In genomic region chr2:23836505-23836904, GRCh38 we compare ENCODE assay signal across 39 cellular contexts.
"Had no signal": no experiment of that assay in that cellular context is flagged by ENCODE, and none has a peak within 500 bp of the region (broad histone marks: within the 10 kb centered on the region; RNA-seq: fewer than 3 reads in every experiment).

No MANE protein-coding gene starts in this region.

- ATAC-seq: activated CD4-positive, alpha-beta T cell treated with anti-CD3 and anti-CD28 coated beads for 36 hours; activated CD4-positive, CD25-positive, alpha-beta regulatory T cell treated with anti-CD3 and anti-CD28 coated beads, Interleukin-2, amount 50 U/mL, for 24 hours; activated CD8-positive, alpha-beta memory T cell treated with anti-CD3 and anti-CD28 coated beads, Interleukin-2, amount 10 ng/mL, durations not matched to agents 7 days and 5 days; activated CD8-positive, alpha-beta T cell treated with anti-CD3 and anti-CD28 coated beads, Interleukin-2, amount 10 ng/mL, durations not matched to agents 7 days and 5 days; activated naive CD8-positive, alpha-beta T cell treated with anti-CD3 and anti-CD28 coated beads, Interleukin-2, amount 50 U/mL, for 24 hours; WTC11 had no signal

- DNase-seq: activated CD4-positive, alpha-beta memory T cell treated with anti-CD3 and anti-CD28 coated beads, Interleukin-2, amount 10 ng/mL, durations not matched to agents 7 days and 5 days; activated CD4-positive, alpha-beta T cell treated with anti-CD3 and anti-CD28 coated beads for 1 hour; activated CD4-positive, alpha-beta T cell treated with anti-CD3 and anti-CD28 coated beads for 36 hours; activated CD4-positive, alpha-beta T cell treated with anti-CD3 and anti-CD28 coated beads for 48 hours; activated CD4-positive, alpha-beta T cell treated with anti-CD3 and anti-CD28 coated beads, Interleukin-2, amount 10 ng/mL, durations not matched to agents 7 days and 5 days; activated CD4-positive, alpha-beta T cell treated with anti-CD3 and anti-CD28 coated beads, Interleukin-2, amount 50 U/mL, for 48 hours; activated CD4-positive, CD25-positive, alpha-beta regulatory T cell; activated CD8-positive, alpha-beta memory T cell treated with anti-CD3 and anti-CD28 coated beads for 24 hours; activated CD8-positive, alpha-beta memory T cell treated with anti-CD3 and anti-CD28 coated beads, Interleukin-2, amount 10 ng/mL, durations not matched to agents 7 days and 5 days; activated CD8-positive, alpha-beta memory T cell treated with anti-CD3 and anti-CD28 coated beads, Interleukin-2, amount 50 U/mL, for 48 hours; activated CD8-positive, alpha-beta T cell treated with anti-CD3 and anti-CD28 coated beads, Interleukin-2, amount 10 ng/mL, durations not matched to agents 7 days and 5 days; activated effector memory CD4-positive, alpha-beta T cell treated with Interleukin-2 at 50 U/mL for 16 hours; activated gamma-delta T cell; activated naive CD4-positive, alpha-beta T cell treated with anti-CD3 and anti-CD28 coated beads, Interleukin-2, amount 10 ng/mL, durations not matched to agents 7 days and 5 days; activated naive CD4-positive, alpha-beta T cell treated with Interleukin-2 at 50 U/mL for 16 hours; activated naive CD8-positive, alpha-beta T cell treated with anti-CD3 and anti-CD28 coated beads, Interleukin-2, amount 10 ng/mL, durations not matched to agents 7 days and 5 days; activated naive CD8-positive, alpha-beta T cell treated with anti-CD3 and anti-CD28 coated beads, Interleukin-2, amount 50 U/mL, for 24 hours; activated T-cell treated with anti-CD3 and anti-CD28 coated beads, Interleukin-2, amount 50 U/mL, for 24 hours; activated T-cell treated with anti-CD3 and anti-CD28 coated beads, Interleukin-2, amount 50 U/mL, for 48 hours; amygdala; anterior cingulate cortex; caudate nucleus; cerebellar nuclear complex; T-helper 1 cell; T-helper 2 cell; T-helper 9 cell; WERI-Rb-1 had no signal

- H3K9me3 Mint-ChIP-seq: activated CD4-positive, alpha-beta T cell treated with anti-CD3 and anti-CD28 coated beads, Interleukin-2, amount 10 ng/mL, durations not matched to agents 7 days and 5 days; activated naive CD8-positive, alpha-beta T cell treated with anti-CD3 and anti-CD28 coated beads, Interleukin-2, amount 10 ng/mL, durations not matched to agents 7 days and 5 days; activated naive CD8-positive, alpha-beta T cell treated with anti-CD3 and anti-CD28 coated beads, Interleukin-2, amount 50 U/mL, for 24 hours; activated T-helper 2 cell treated with anti-CD3 and anti-CD28 coated beads, Interferon-gamma antibody, Interleukin-2, Interleukin-4, amounts not matched to agents 10 μg/mL and 5 μg/mL and 100 μg/mL, durations not matched to agents 14 hours and 24 hours and 36 hours; central memory CD8-positive, alpha-beta T cell; T-helper 1 cell treated with Interleukin-12 subunit alpha and Interleukin-12 subunit beta and Interleukin-4 antibody, amounts not matched to agents 30 μg/mL and 1 μg/mL, for 36 hours had no signal

- FAIRE-seq: bronchial epithelial cell had no signal

- H3K27me3 ChIP-seq: ascending aorta, cardiac muscle cell had no signal

- H3K4me3 Mint-ChIP-seq: activated CD4-positive, alpha-beta memory T cell treated with anti-CD3 and anti-CD28 coated beads, Interleukin-2, amount 10 ng/mL, durations not matched to agents 7 days and 5 days; activated CD4-positive, alpha-beta T cell treated with anti-CD3 and anti-CD28 coated beads for 36 hours; activated CD4-positive, alpha-beta T cell treated with anti-CD3 and anti-CD28 coated beads, Interleukin-2, amount 10 ng/mL, durations not matched to agents 7 days and 5 days; activated CD8-positive, alpha-beta memory T cell treated with anti-CD3 and anti-CD28 coated beads, Interleukin-2, amount 10 ng/mL, durations not matched to agents 7 days and 5 days; activated CD8-positive, alpha-beta T cell treated with anti-CD3 and anti-CD28 coated beads, Interleukin-2, amount 10 ng/mL, durations not matched to agents 7 days and 5 days; activated naive CD4-positive, alpha-beta T cell treated with anti-CD3 and anti-CD28 coated beads, Interleukin-2, amount 10 ng/mL, durations not matched to agents 7 days and 5 days; activated naive CD4-positive, alpha-beta T cell treated with anti-CD3 and anti-CD28 coated beads, Interleukin-2, amount 50 U/mL, for 24 hours; activated naive CD8-positive, alpha-beta T cell; activated naive CD8-positive, alpha-beta T cell treated with anti-CD3 and anti-CD28 coated beads, Interleukin-2, amount 10 ng/mL, durations not matched to agents 7 days and 5 days; activated naive CD8-positive, alpha-beta T cell treated with anti-CD3 and anti-CD28 coated beads, Interleukin-2, amount 50 U/mL, for 24 hours; activated T-cell treated with anti-CD3 and anti-CD28 coated beads, Interleukin-2, amount 50 U/mL, for 24 hours; brain; central memory CD8-positive, alpha-beta T cell; T-helper 1 cell treated with Interleukin-12 subunit alpha and Interleukin-12 subunit beta and Interleukin-4 antibody, amounts not matched to agents 30 μg/mL and 1 μg/mL, for 36 hours; T-helper 2 cell treated with Interferon-gamma antibody and Interleukin-4, amounts not matched to agents 5 μg/mL and 100 μg/mL, for 36 hours; WTC11 had no signal

- H3K9me3 ChIP-seq: ascending aorta had no signal

- H3K4me1 Mint-ChIP-seq: activated CD4-positive, alpha-beta memory T cell treated with anti-CD3 and anti-CD28 coated beads, Interleukin-2, amount 10 ng/mL, durations not matched to agents 7 days and 5 days; activated CD4-positive, alpha-beta T cell treated with anti-CD3 and anti-CD28 coated beads for 36 hours; activated CD4-positive, alpha-beta T cell treated with anti-CD3 and anti-CD28 coated beads, Interleukin-2, amount 10 ng/mL, durations not matched to agents 7 days and 5 days; activated CD8-positive, alpha-beta memory T cell treated with anti-CD3 and anti-CD28 coated beads, Interleukin-2, amount 10 ng/mL, durations not matched to agents 7 days and 5 days; activated naive CD4-positive, alpha-beta T cell treated with anti-CD3 and anti-CD28 coated beads, Interleukin-2, amount 10 ng/mL, durations not matched to agents 7 days and 5 days; activated naive CD8-positive, alpha-beta T cell treated with anti-CD3 and anti-CD28 coated beads, Interleukin-2, amount 10 ng/mL, durations not matched to agents 7 days and 5 days; activated naive CD8-positive, alpha-beta T cell treated with anti-CD3 and anti-CD28 coated beads, Interleukin-2, amount 50 U/mL, for 24 hours; brain; central memory CD8-positive, alpha-beta T cell; WTC11 had no signal

- H3K36me3 ChIP-seq: cardiac muscle cell had no signal

- H3K4me3 ChIP-seq: ascending aorta, cardiac muscle cell had no signal

- H3K27ac Mint-ChIP-seq: activated CD4-positive, alpha-beta memory T cell treated with anti-CD3 and anti-CD28 coated beads, Interleukin-2, amount 10 ng/mL, durations not matched to agents 7 days and 5 days; activated CD4-positive, alpha-beta T cell treated with anti-CD3 and anti-CD28 coated beads for 36 hours; activated CD4-positive, alpha-beta T cell treated with anti-CD3 and anti-CD28 coated beads, Interleukin-2, amount 10 ng/mL, durations not matched to agents 7 days and 5 days; activated CD8-positive, alpha-beta memory T cell treated with anti-CD3 and anti-CD28 coated beads, Interleukin-2, amount 10 ng/mL, durations not matched to agents 7 days and 5 days; activated CD8-positive, alpha-beta T cell treated with anti-CD3 and anti-CD28 coated beads, Interleukin-2, amount 10 ng/mL, durations not matched to agents 7 days and 5 days; activated naive CD4-positive, alpha-beta T cell treated with anti-CD3 and anti-CD28 coated beads, Interleukin-2, amount 10 ng/mL, durations not matched to agents 7 days and 5 days; activated naive CD4-positive, alpha-beta T cell treated with anti-CD3 and anti-CD28 coated beads, Interleukin-2, amount 50 U/mL, for 24 hours; activated naive CD8-positive, alpha-beta T cell; activated naive CD8-positive, alpha-beta T cell treated with anti-CD3 and anti-CD28 coated beads, Interleukin-2, amount 10 ng/mL, durations not matched to agents 7 days and 5 days; activated naive CD8-positive, alpha-beta T cell treated with anti-CD3 and anti-CD28 coated beads, Interleukin-2, amount 50 U/mL, for 24 hours; activated T-cell treated with anti-CD3 and anti-CD28 coated beads, Interleukin-2, amount 50 U/mL, for 24 hours; activated T-helper 2 cell treated with anti-CD3 and anti-CD28 coated beads, Interferon-gamma antibody, Interleukin-2, Interleukin-4, amounts not matched to agents 10 μg/mL and 5 μg/mL and 100 μg/mL, durations not matched to agents 14 hours and 24 hours and 36 hours; brain; T-helper 1 cell treated with Interleukin-12 subunit alpha and Interleukin-12 subunit beta and Interleukin-4 antibody, amounts not matched to agents 30 μg/mL and 1 μg/mL, for 36 hours; T-helper 2 cell treated with Interferon-gamma antibody and Interleukin-4, amounts not matched to agents 5 μg/mL and 100 μg/mL, for 36 hours; WTC11 had no signal

- H3K27ac ChIP-seq: ascending aorta, cardiac muscle cell, WERI-Rb-1 had no signal

- H3K27me3 Mint-ChIP-seq: activated CD4-positive, alpha-beta memory T cell treated with anti-CD3 and anti-CD28 coated beads, Interleukin-2, amount 10 ng/mL, durations not matched to agents 7 days and 5 days; activated CD4-positive, alpha-beta T cell treated with anti-CD3 and anti-CD28 coated beads for 36 hours; activated CD4-positive, alpha-beta T cell treated with anti-CD3 and anti-CD28 coated beads, Interleukin-2, amount 10 ng/mL, durations not matched to agents 7 days and 5 days; activated CD8-positive, alpha-beta memory T cell treated with anti-CD3 and anti-CD28 coated beads, Interleukin-2, amount 10 ng/mL, durations not matched to agents 7 days and 5 days; activated naive CD4-positive, alpha-beta T cell treated with anti-CD3 and anti-CD28 coated beads, Interleukin-2, amount 10 ng/mL, durations not matched to agents 7 days and 5 days; activated naive CD4-positive, alpha-beta T cell treated with anti-CD3 and anti-CD28 coated beads, Interleukin-2, amount 50 U/mL, for 24 hours; activated naive CD8-positive, alpha-beta T cell; activated naive CD8-positive, alpha-beta T cell treated with anti-CD3 and anti-CD28 coated beads, Interleukin-2, amount 10 ng/mL, durations not matched to agents 7 days and 5 days; activated naive CD8-positive, alpha-beta T cell treated with anti-CD3 and anti-CD28 coated beads, Interleukin-2, amount 50 U/mL, for 24 hours; activated T-cell treated with anti-CD3 and anti-CD28 coated beads, Interleukin-2, amount 50 U/mL, for 24 hours; brain; central memory CD8-positive, alpha-beta T cell had no signal

- H3K4me1 ChIP-seq: ascending aorta had no signal
